Comparison of ENCODE assay signal across 8 cellular contexts in the genomic region with DNA sequence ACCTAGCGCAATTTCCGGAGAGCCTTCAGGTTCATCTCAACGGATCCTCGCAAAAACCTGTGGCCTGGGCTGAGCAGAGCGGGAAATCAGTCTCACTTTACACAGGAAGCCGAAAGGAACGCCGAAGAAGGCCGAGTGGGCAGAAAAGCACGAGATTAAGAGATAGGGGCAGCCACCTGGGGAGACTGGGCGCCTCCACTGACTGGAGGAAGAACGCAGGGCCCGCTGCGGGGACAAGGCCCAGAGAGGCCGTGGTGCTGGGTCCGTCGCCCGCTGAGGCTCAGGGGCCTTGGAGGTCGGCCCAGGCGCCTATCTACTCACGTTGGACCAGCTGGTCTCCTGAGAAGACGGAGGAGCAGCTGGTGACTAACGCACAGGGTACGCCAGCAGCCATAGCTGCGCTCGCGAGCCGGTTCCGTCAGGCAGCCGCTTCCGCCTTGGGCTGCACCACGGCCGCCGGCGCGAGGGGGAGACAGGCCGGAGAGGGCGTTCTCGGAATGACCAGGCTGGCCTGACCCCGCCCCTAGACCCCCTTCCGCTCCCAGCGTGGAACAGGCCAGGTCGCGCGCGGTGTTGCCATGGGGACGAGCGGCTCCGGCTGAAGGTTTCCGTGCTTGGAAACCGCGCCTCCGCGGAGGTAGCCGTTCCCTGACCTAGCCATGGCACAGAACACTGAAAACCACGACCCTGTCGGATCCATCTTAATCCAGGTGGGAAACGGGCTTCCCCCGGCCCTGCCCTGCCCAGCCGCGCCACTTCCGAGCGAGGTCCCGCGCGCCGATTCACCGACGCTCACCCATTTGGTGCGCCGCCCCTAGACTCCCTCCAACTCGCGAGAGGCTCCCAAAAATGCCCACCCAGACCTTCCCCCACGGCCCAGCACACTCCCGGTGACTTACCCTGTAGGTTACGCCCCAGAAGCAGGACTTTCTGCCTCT. TPM values are rescaled to one million over a fixed set of nuclear protein-coding genes. Genes with fewer than 3 reads are reported as not detected.
DNase-seq lines count a peak whose midpoint lies in the region; ATAC-seq and TF ChIP-seq lines count a peak whose summit lies in the region.

A gene with protein sequence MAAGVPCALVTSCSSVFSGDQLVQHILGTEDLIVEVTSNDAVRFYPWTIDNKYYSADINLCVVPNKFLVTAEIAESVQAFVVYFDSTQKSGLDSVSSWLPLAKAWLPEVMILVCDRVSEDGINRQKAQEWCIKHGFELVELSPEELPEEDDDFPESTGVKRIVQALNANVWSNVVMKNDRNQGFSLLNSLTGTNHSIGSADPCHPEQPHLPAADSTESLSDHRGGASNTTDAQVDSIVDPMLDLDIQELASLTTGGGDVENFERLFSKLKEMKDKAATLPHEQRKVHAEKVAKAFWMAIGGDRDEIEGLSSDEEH (minus strand): TSS at position 424 of the 938 bp plus-strand sequence. CDS start 30 bp downstream, at position 394.
A gene (plus strand): TSS at position 549 of the 938 bp plus-strand sequence. CDS start 111 bp downstream, at position 660.

- H3K27me3 Mint-ChIP-seq in activated CD4-positive, alpha-beta T cell treated with anti-CD3 and anti-CD28 coated beads, Interleukin-2, amount 10 ng/mL, durations not matched to agents 24 days and 14 days, result peaks cover 15% of the 10 kb centered on the region

- no peaks in the 10 kb centered on the region for H3K9me3 ChIP-seq in BLaER1

- H3K4me1 Mint-ChIP-seq in activated CD4-positive, alpha-beta T cell treated with anti-CD3 and anti-CD28 coated beads, Interleukin-2, amount 10 ng/mL, durations not matched to agents 24 days and 14 days, result peaks cover 28% of the 10 kb centered on the region

- H3K27me3 ChIP-seq in BLaER1, result no peaks in the 10 kb centered on the region

- peak within 1 kb of the TSS; percentile 86 for H3K4me2 ChIP-seq in BLaER1

- H4K20me1 ChIP-seq in BLaER1, result no peaks in the 10 kb centered on the region; the same call in 1 of the 2 replicates

- H3K4me3 ChIP-seq in BLaER1 (peak within 1 kb of the TSS; percentile 91), coronary artery (peak within 1 kb of the TSS; percentile 89)

- peaks cover 23% of the 10 kb centered on the region for H3K4me1 ChIP-seq in BLaER1

- peak within 1 kb of the TSS; percentile 99 for H3K4me3 Mint-ChIP-seq in activated CD4-positive, alpha-beta T cell treated with anti-CD3 and anti-CD28 coated beads, Interleukin-2, amount 10 ng/mL, durations not matched to agents 24 days and 14 days

- intact Hi-C loops in activated CD4-positive, alpha-beta T cell treated with anti-CD3 and anti-CD28 coated beads, Interleukin-2, amount 10 ng/mL, durations not matched to agents 24 days and 14 days (cut with micrococcal nuclease), result loop anchor here (1.0 to 5.0 kb wide), 4 partner anchors 13 to 283 kb away; a partner anchor contains a TSS
- intact Hi-C loops in left colon (cut with DNase I, micrococcal nuclease), result no loop called here

- peaks cover 2% of the 10 kb centered on the region for H3K36me3 Mint-ChIP-seq in activated CD4-positive, alpha-beta T cell treated with anti-CD3 and anti-CD28 coated beads, Interleukin-2, amount 10 ng/mL, durations not matched to agents 24 days and 14 days (ENCODE audit: low read depth)

- TF ChIP-seq CTCF in coronary artery (IDR thresholded peaks at IDR 0.05), result no peak

- H3K27ac ChIP-seq in BLaER1 (peak within 1 kb of the TSS; percentile 82), coronary artery (peak within 1 kb of the TSS; percentile 75 to 87)

- DNase-seq in NCI-H524 treated with DMSO at 0.1 percent for 48 hours (lab: John Stamatoyannopoulos, UW), result peak; percentile 79
- peak; percentile 100 for DNase-seq in activated CD4-positive, alpha-beta T cell treated with anti-CD3 and anti-CD28 coated beads, Interleukin-2, amount 10 ng/mL, durations not matched to agents 24 days and 14 days
- peak; percentile 98 for DNase-seq in coronary artery (ENCODE audit: low spot score)
- peak; percentile 97 to 99 for DNase-seq in left colon
- peak; percentile 93 to 95 for DNase-seq in stimulated activated CD4-positive, alpha-beta T cell treated with anti-CD3 and anti-CD28 coated beads, Interleukin-1b, Interleukin-23, amount 100 ng/mL, for 4 hours (ENCODE audit: low read depth in 2 of 2)

- no peaks in the 10 kb centered on the region for H3K36me3 ChIP-seq in BLaER1

- H3K9me3 Mint-ChIP-seq in activated CD4-positive, alpha-beta T cell treated with anti-CD3 and anti-CD28 coated beads, Interleukin-2, amount 10 ng/mL, durations not matched to agents 24 days and 14 days, result no peaks in the 10 kb centered on the region

- peak within 1 kb of the TSS; percentile 98 for H3K27ac Mint-ChIP-seq in activated CD4-positive, alpha-beta T cell treated with anti-CD3 and anti-CD28 coated beads, Interleukin-2, amount 10 ng/mL, durations not matched to agents 24 days and 14 days

- ATAC-seq in GM19324 (IDR thresholded peaks at IDR 0.05; ENCODE audit: low FRiP score, unreplicated experiment) (peak; percentile 95), HG03460 (IDR thresholded peaks at IDR 0.05; ENCODE audit: unreplicated experiment) (peak; percentile 86), left colon (peak; percentile 95)

- peak within 1 kb of the TSS; percentile 85 for H3K9ac ChIP-seq in BLaER1

RNA-seq across cellular contexts. Expression of the first gene that starts in this region (rescaled TPM):
- total RNA-seq in activated CD4-positive, alpha-beta T cell treated with anti-CD3 and anti-CD28 coated beads, Interleukin-2, amount 10 ng/mL, durations not matched to agents 24 days and 14 days, result 44.9 and 48.6 TPM in 2 replicates
- 10 to 100 TPM; 53.2 to 62.5 TPM for total RNA-seq in left colon

RNA-seq across cellular contexts. Expression of the second gene that starts in this region (rescaled TPM):
- total RNA-seq in activated CD4-positive, alpha-beta T cell treated with anti-CD3 and anti-CD28 coated beads, Interleukin-2, amount 10 ng/mL, durations not matched to agents 24 days and 14 days, result 0.70 and 1.6 TPM in 2 replicates
- total RNA-seq in left colon, result 1 to 10 TPM; 1.8 to 2.9 TPM

Comparison
In these comparisons a context has a peak if more than half of its experiments do, and no peak if none do; other contexts are left out.
1. Peak in every context shown above with its lines: DNase-seq, ATAC-seq, H3K4me3 ChIP-seq and H3K27ac ChIP-seq.